In genomic region chr15:86743283-86743903, GRCh38 we compare ENCODE assay signal across 8 cellular contexts.
DNase-seq lines count a peak whose midpoint lies in the region; ATAC-seq and TF ChIP-seq lines count a peak whose summit lies in the region.

No MANE protein-coding gene starts in this region.

- H3K4me1 ChIP-seq in endodermal cell (ENCODE audit: control insufficient read depth, insufficient read depth, low read length) (peaks cover 6% of the 10 kb centered on the region), gastrocnemius medialis (no peaks in the 10 kb centered on the region)

- no peak overlapping the region for H3K4me3 Mint-ChIP-seq in CD4-positive, alpha-beta T cell
- no peak overlapping the region for H3K4me3 Mint-ChIP-seq in activated CD4-positive, alpha-beta T cell treated with anti-CD3 and anti-CD28 coated beads, Interleukin-2, amount 10 ng/mL, durations not matched to agents 24 days and 14 days
- no peak overlapping the region for H3K4me3 Mint-ChIP-seq in endodermal cell

- no peaks in the 10 kb centered on the region for H3K36me3 Mint-ChIP-seq in CD4-positive, alpha-beta T cell (ENCODE audit: low read depth)
- no peaks in the 10 kb centered on the region for H3K36me3 Mint-ChIP-seq in activated CD4-positive, alpha-beta T cell treated with anti-CD3 and anti-CD28 coated beads, Interleukin-2, amount 10 ng/mL, durations not matched to agents 24 days and 14 days (ENCODE audit: low read depth)
- no peaks in the 10 kb centered on the region for H3K36me3 Mint-ChIP-seq in endodermal cell (ENCODE audit: low read depth)

- H3K36me3 ChIP-seq in endodermal cell (ENCODE audit: control insufficient read depth, insufficient read depth, low read length) (no peaks in the 10 kb centered on the region), gastrocnemius medialis (no peaks in the 10 kb centered on the region)

- H3K9me3 ChIP-seq in CD4-positive, alpha-beta T cell (ENCODE audit: control insufficient read depth, low read length): no peaks in the 10 kb centered on the region
- H3K9me3 ChIP-seq in endodermal cell (ENCODE audit: control insufficient read depth, low read length) (peaks cover 3% of the 10 kb centered on the region), gastrocnemius medialis (no peaks in the 10 kb centered on the region)

- no peak overlapping the region for H3K4me3 ChIP-seq in endodermal cell (ENCODE audit: low read length)
- no peak overlapping the region for H3K4me3 ChIP-seq in gastrocnemius medialis

- H3K9me3 Mint-ChIP-seq in CD4-positive, alpha-beta T cell: no peaks in the 10 kb centered on the region
- H3K9me3 Mint-ChIP-seq in activated CD4-positive, alpha-beta T cell treated with anti-CD3 and anti-CD28 coated beads, Interleukin-2, amount 10 ng/mL, durations not matched to agents 24 days and 14 days: peaks cover 3% of the 10 kb centered on the region
- H3K9me3 Mint-ChIP-seq in endodermal cell: peaks cover 7% of the 10 kb centered on the region

- TF ChIP-seq POLR2A in gastrocnemius medialis (IDR thresholded peaks at IDR 0.05): no peak

- 39% methylated on average over 4 of the region's 6 CpGs; no CpG with 5 or more reads in 1 of the 2 experiments for WGBS in endodermal cell (ENCODE audit: insufficient coverage in 1 of 2, insufficient read length in 1 of 2), 2 experiments

- H3K27me3 Mint-ChIP-seq in CD4-positive, alpha-beta T cell: no peaks in the 10 kb centered on the region
- no peaks in the 10 kb centered on the region for H3K27me3 Mint-ChIP-seq in activated CD4-positive, alpha-beta T cell treated with anti-CD3 and anti-CD28 coated beads, Interleukin-2, amount 10 ng/mL, durations not matched to agents 24 days and 14 days
- H3K27me3 Mint-ChIP-seq in endodermal cell (ENCODE audit: insufficient read depth): no peaks in the 10 kb centered on the region

- ATAC-seq in CD4-positive, alpha-beta T cell (ENCODE audit: poor library complexity): no peak
- ATAC-seq in gastrocnemius medialis (no peak), HG02610 (IDR thresholded peaks at IDR 0.05; ENCODE audit: unreplicated experiment) (no peak), GM21381 (IDR thresholded peaks at IDR 0.05; ENCODE audit: unreplicated experiment) (no peak), GM19324 (IDR thresholded peaks at IDR 0.05; ENCODE audit: low FRiP score, unreplicated experiment) (no peak)

- intact Hi-C loops in CD4-positive, alpha-beta T cell (cut with DNase I, micrococcal nuclease): loop anchor here (2.0 to 10.0 kb wide), 5 partner anchors 116 to 886 kb away; no protein-coding TSS in a partner anchor
- intact Hi-C loops in activated CD4-positive, alpha-beta T cell treated with anti-CD3 and anti-CD28 coated beads, Interleukin-2, amount 10 ng/mL, durations not matched to agents 24 days and 14 days (cut with micrococcal nuclease): loop anchor here (1.0 to 5.0 kb wide), 2 partner anchors 119 to 511 kb away; no protein-coding TSS in a partner anchor
- intact Hi-C loops in gastrocnemius medialis (cut with DNase I; ENCODE audit: low total_unique reads): no loop called here

- TF ChIP-seq CTCF in CD4-positive, alpha-beta T cell (IDR thresholded peaks at IDR 0.05): peak; percentile 68
- TF ChIP-seq CTCF in endodermal cell (conservative IDR thresholded peaks at IDR 0.05) (peak; percentile 95), gastrocnemius medialis (IDR thresholded peaks at IDR 0.05 in 4 of 5, conservative IDR thresholded peaks at IDR 0.05 in 1 of 5) (peak in 4 of 5 experiments; percentile 13 to 20 (median 16))

- POLR2A ChIA-PET in CD4-positive, alpha-beta T cell (lab: Charles Lee): no interaction called here

- H3K4me1 Mint-ChIP-seq in CD4-positive, alpha-beta T cell (ENCODE audit: low read depth): no peaks in the 10 kb centered on the region
- H3K4me1 Mint-ChIP-seq in activated CD4-positive, alpha-beta T cell treated with anti-CD3 and anti-CD28 coated beads, Interleukin-2, amount 10 ng/mL, durations not matched to agents 24 days and 14 days: no peaks in the 10 kb centered on the region
- peaks cover 15% of the 10 kb centered on the region for H3K4me1 Mint-ChIP-seq in endodermal cell

- H3K27ac Mint-ChIP-seq in CD4-positive, alpha-beta T cell: no peak overlapping the region
- H3K27ac Mint-ChIP-seq in activated CD4-positive, alpha-beta T cell treated with anti-CD3 and anti-CD28 coated beads, Interleukin-2, amount 10 ng/mL, durations not matched to agents 24 days and 14 days: no peak overlapping the region
- H3K27ac Mint-ChIP-seq in endodermal cell: no peak overlapping the region

- DNase-seq in CD4-positive, alpha-beta T cell: peak; percentile 17 to 48 (median 37)
- DNase-seq in KG1 (lab: John Stamatoyannopoulos, UW): peak; percentile 4
- DNase-seq in activated CD4-positive, alpha-beta T cell treated with anti-CD3 and anti-CD28 coated beads, Interleukin-2, amount 10 ng/mL, durations not matched to agents 24 days and 14 days: peak; percentile 82
- DNase-seq in endodermal cell: peak; percentile 94
- peak in 1 of 2 donors; percentile 12 for DNase-seq in gastrocnemius medialis

- in situ Hi-C loops in gastrocnemius medialis (cut with MboI; ENCODE audit: low sequenced_read_pairs in 4 of 4): loop anchor here in 1 of 4 donors (25.0 kb wide), 1 partner anchor 506 kb away; no protein-coding TSS in a partner anchor

- H3K27me3 ChIP-seq in CD4-positive, alpha-beta T cell (ENCODE audit: control insufficient read depth, insufficient read depth, low read length): no peaks in the 10 kb centered on the region
- no peaks in the 10 kb centered on the region for H3K27me3 ChIP-seq in endodermal cell (ENCODE audit: control insufficient read depth, insufficient read depth, low read length, poor library complexity, severe bottlenecking)
- no peaks in the 10 kb centered on the region for H3K27me3 ChIP-seq in gastrocnemius medialis

- H3K27ac ChIP-seq in CD4-positive, alpha-beta T cell (ENCODE audit: low read depth, low read length): no peak overlapping the region
- H3K27ac ChIP-seq in endodermal cell (ENCODE audit: low read depth, low read length) (no peak overlapping the region), gastrocnemius medialis (no peak overlapping the region)

- H3K9ac ChIP-seq in endodermal cell (ENCODE audit: extremely low read depth, low read length, poor library complexity, severe bottlenecking): no peak overlapping the region

- CTCF ChIA-PET in CD4-positive, alpha-beta T cell (lab: Charles Lee): interaction anchor here (1.1 to 1.3 kb wide), 4 partner anchors 119 to 885 kb away, joined by 4 to 7 read pairs (median 6); no protein-coding TSS in a partner anchor

Comparison
In these comparisons a context has a peak if more than half of its experiments do, and no peak if none do; other contexts are left out.
1. CTCF ChIP-seq: peak in every context shown above with its lines; median percentile 95 in endodermal cell; 68 in CD4-positive, alpha-beta T cell; 16 in gastrocnemius medialis.